Comparison of ENCODE assay signal across 14 cellular contexts in the genomic region with DNA sequence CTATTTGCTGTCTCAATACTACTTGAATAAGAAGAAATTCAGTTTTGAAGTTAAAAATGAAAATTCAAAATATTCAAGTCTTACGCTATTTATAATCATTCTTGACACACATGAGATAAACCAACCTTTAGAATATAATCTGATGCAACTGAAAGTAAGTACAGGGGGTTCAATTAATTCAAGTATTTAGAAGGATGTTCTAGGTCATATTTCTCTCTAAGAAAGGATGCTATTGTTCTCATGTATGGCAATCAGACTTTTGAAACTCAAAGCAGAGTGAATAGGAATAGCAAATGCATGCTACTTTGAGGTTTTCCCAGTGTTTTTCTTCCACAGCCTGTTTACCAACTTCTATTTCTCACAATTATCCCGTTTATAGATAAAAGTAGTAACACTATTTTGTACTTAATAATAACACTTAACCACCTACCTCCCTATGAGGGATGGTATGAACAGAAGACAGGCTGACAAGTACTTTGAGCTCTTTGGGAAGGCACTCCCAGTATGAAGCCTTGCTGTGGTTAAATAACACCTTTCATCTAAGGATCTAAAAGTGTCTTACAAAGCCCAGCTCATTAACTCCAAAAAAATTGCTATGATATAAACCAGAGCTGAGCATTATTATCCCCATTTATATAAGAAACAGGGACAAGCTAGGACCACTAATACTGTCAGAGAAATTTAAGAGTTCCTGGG. TPM values are rescaled to one million over a fixed set of nuclear protein-coding genes. Genes with fewer than 3 reads are reported as not detected.
A peak's percentile ranks its signal among the peaks of the same experiment; 100 is the strongest.
DNase-seq lines count a peak whose midpoint lies in the region; ATAC-seq, FAIRE-seq and TF ChIP-seq lines count a peak whose summit lies in the region.
"Had no signal": no experiment of that assay in that cellular context is flagged by ENCODE, and none has a peak within 500 bp of the region (broad histone marks: within the 10 kb centered on the region; RNA-seq: fewer than 3 reads in every experiment).

No MANE protein-coding gene starts in this region.

- H3K4me3 ChIP-seq in vagina: no peak overlapping the region
- H3K4me3 ChIP-seq: cardiac muscle cell, lower lobe of right lung, spleen had no signal

- H3K27ac Mint-ChIP-seq in activated CD4-positive, alpha-beta T cell treated with anti-CD3 and anti-CD28 coated beads for 36 hours: peak overlapping the region; percentile 92
- peak overlapping the region; percentile 93 for H3K27ac Mint-ChIP-seq in activated T-helper 2 cell treated with anti-CD3 and anti-CD28 coated beads, Interferon-gamma antibody, Interleukin-2, Interleukin-4, amounts not matched to agents 10 μg/mL and 5 μg/mL and 100 μg/mL, durations not matched to agents 14 hours and 24 hours and 36 hours
- H3K27ac Mint-ChIP-seq in mesothelial cell of epicardium: peak overlapping the region; percentile 79

- peaks cover 0 to 11% of the 10 kb centered on the region in 2 donors for H3K36me3 ChIP-seq in vagina

- no peaks in the 10 kb centered on the region for H3K9me3 ChIP-seq in vagina
- H3K9me3 ChIP-seq: lower lobe of right lung, spleen had no signal

- CTCF ChIA-PET in activated CD4-positive, alpha-beta T cell treated with anti-CD3 and anti-CD28 coated beads for 36 hours (lab: Charles Lee): interaction anchor here (0.6 to 2.1 kb wide), 3 partner anchors 10 to 225 kb away, joined by 3 to 7 read pairs (median 3); no protein-coding TSS in a partner anchor

- no peak for TF ChIP-seq POLR2A in vagina (IDR thresholded peaks at IDR 0.05)

- H3K4me3 Mint-ChIP-seq in activated CD4-positive, alpha-beta T cell treated with anti-CD3 and anti-CD28 coated beads for 36 hours: peak overlapping the region; percentile 68
- H3K4me3 Mint-ChIP-seq in activated T-helper 2 cell treated with anti-CD3 and anti-CD28 coated beads, Interferon-gamma antibody, Interleukin-2, Interleukin-4, amounts not matched to agents 10 μg/mL and 5 μg/mL and 100 μg/mL, durations not matched to agents 14 hours and 24 hours and 36 hours (ENCODE audit: low read depth): peak overlapping the region; percentile 74
- no peak overlapping the region for H3K4me3 Mint-ChIP-seq in mesothelial cell of epicardium

- H3K9me3 Mint-ChIP-seq in activated CD4-positive, alpha-beta T cell treated with anti-CD3 and anti-CD28 coated beads for 36 hours (ENCODE audit: low read depth): no peaks in the 10 kb centered on the region
- no peaks in the 10 kb centered on the region for H3K9me3 Mint-ChIP-seq in activated T-helper 2 cell treated with anti-CD3 and anti-CD28 coated beads, Interferon-gamma antibody, Interleukin-2, Interleukin-4, amounts not matched to agents 10 μg/mL and 5 μg/mL and 100 μg/mL, durations not matched to agents 14 hours and 24 hours and 36 hours
- H3K9me3 Mint-ChIP-seq in mesothelial cell of epicardium: no peaks in the 10 kb centered on the region

- intact Hi-C loops in activated CD4-positive, alpha-beta T cell treated with anti-CD3 and anti-CD28 coated beads for 36 hours (cut with DNase I, micrococcal nuclease): no loop called here
- intact Hi-C loops in activated T-helper 2 cell treated with anti-CD3 and anti-CD28 coated beads, Interferon-gamma antibody, Interleukin-2, Interleukin-4, amounts not matched to agents 10 μg/mL and 5 μg/mL and 100 μg/mL, durations not matched to agents 14 hours and 24 hours and 36 hours (cut with micrococcal nuclease): no loop called here
- intact Hi-C loops in vagina (cut with DNase I): no loop called here

- DNase-seq in activated CD4-positive, alpha-beta T cell treated with anti-CD3 and anti-CD28 coated beads for 36 hours: no peak
- no peak for DNase-seq in activated CD4-positive, alpha-beta T cell treated with anti-CD3 and anti-CD28 coated beads, Interleukin-2, amount 50 U/mL, for 48 hours
- DNase-seq in GM19239 (ENCODE audit: insufficient read length, low spot score): no peak
- no peak for DNase-seq in activated T-helper 2 cell treated with anti-CD3 and anti-CD28 coated beads, Interferon-gamma antibody, Interleukin-2, Interleukin-4, amounts not matched to agents 10 μg/mL and 5 μg/mL and 100 μg/mL, durations not matched to agents 14 hours and 24 hours and 36 hours (ENCODE audit: low spot score)
- DNase-seq in mesothelial cell of epicardium (ENCODE audit: low spot score in 2 of 2, unreplicated experiment in 2 of 2): no peak
- no peak for DNase-seq in HuH-7.5 (ENCODE audit: low spot score)
- DNase-seq in vagina (ENCODE audit: extremely low spot score in 2 of 2): no peak
- DNase-seq: hippocampal formation, lower lobe of right lung, NCI-H524 treated with DMSO at 0.1 percent for 48 hours, SHP77 treated with DMSO at 0.1 percent for 48 hours, spleen had no signal

- no peak for ATAC-seq in activated CD4-positive, alpha-beta T cell treated with anti-CD3 and anti-CD28 coated beads for 36 hours
- ATAC-seq in GM21367 (IDR thresholded peaks at IDR 0.05; ENCODE audit: unreplicated experiment): no peak
- ATAC-seq: lower lobe of right lung had no signal

- no peaks in the 10 kb centered on the region for H3K27me3 ChIP-seq in vagina
- H3K27me3 ChIP-seq: cardiac muscle cell, spleen had no signal

- peak; percentile 26 for FAIRE-seq in GM19239 (lab: Jason Lieb, UNC)

- H3K4me1 Mint-ChIP-seq in activated CD4-positive, alpha-beta T cell treated with anti-CD3 and anti-CD28 coated beads for 36 hours: peaks cover 90% of the 10 kb centered on the region
- H3K4me1 Mint-ChIP-seq in activated T-helper 2 cell treated with anti-CD3 and anti-CD28 coated beads, Interferon-gamma antibody, Interleukin-2, Interleukin-4, amounts not matched to agents 10 μg/mL and 5 μg/mL and 100 μg/mL, durations not matched to agents 14 hours and 24 hours and 36 hours (ENCODE audit: low read depth): peaks cover 58% of the 10 kb centered on the region
- H3K4me1 Mint-ChIP-seq in mesothelial cell of epicardium: peaks cover 27% of the 10 kb centered on the region

- POLR2A ChIA-PET in activated CD4-positive, alpha-beta T cell treated with anti-CD3 and anti-CD28 coated beads for 36 hours (lab: Charles Lee): interaction anchor here (0.7 kb wide), 1 partner anchor 167 kb away, joined by 3 read pairs; no protein-coding TSS in a partner anchor

- peaks cover 12% of the 10 kb centered on the region for H3K4me1 ChIP-seq in vagina

- no peak overlapping the region for H3K27ac ChIP-seq in vagina
- H3K27ac ChIP-seq: cardiac muscle cell, lower lobe of right lung had no signal

- H3K27me3 Mint-ChIP-seq in activated CD4-positive, alpha-beta T cell treated with anti-CD3 and anti-CD28 coated beads for 36 hours: no peaks in the 10 kb centered on the region
- no peaks in the 10 kb centered on the region for H3K27me3 Mint-ChIP-seq in activated T-helper 2 cell treated with anti-CD3 and anti-CD28 coated beads, Interferon-gamma antibody, Interleukin-2, Interleukin-4, amounts not matched to agents 10 μg/mL and 5 μg/mL and 100 μg/mL, durations not matched to agents 14 hours and 24 hours and 36 hours (ENCODE audit: low read depth)
- H3K27me3 Mint-ChIP-seq in mesothelial cell of epicardium (ENCODE audit: low read depth): no peaks in the 10 kb centered on the region

- TF ChIP-seq CTCF in mesothelial cell of epicardium (IDR thresholded peaks at IDR 0.05; ENCODE audit: unreplicated experiment): no peak
- no peak for TF ChIP-seq CTCF in vagina (IDR thresholded peaks at IDR 0.05)

- peaks cover 25% of the 10 kb centered on the region for H3K36me3 Mint-ChIP-seq in activated CD4-positive, alpha-beta T cell treated with anti-CD3 and anti-CD28 coated beads for 36 hours (ENCODE audit: low read depth)
- H3K36me3 Mint-ChIP-seq in activated T-helper 2 cell treated with anti-CD3 and anti-CD28 coated beads, Interferon-gamma antibody, Interleukin-2, Interleukin-4, amounts not matched to agents 10 μg/mL and 5 μg/mL and 100 μg/mL, durations not matched to agents 14 hours and 24 hours and 36 hours (ENCODE audit: low read depth): peaks cover 50% of the 10 kb centered on the region
- peaks cover 16% of the 10 kb centered on the region for H3K36me3 Mint-ChIP-seq in mesothelial cell of epicardium

RNA-seq across cellular contexts. Expression of a gene that starts 18.0 kb away (rescaled TPM):
- total RNA-seq in activated CD4-positive, alpha-beta T cell treated with anti-CD3 and anti-CD28 coated beads for 36 hours: 100 to 1,000 TPM; 158 to 165 TPM
- 135 and 137 TPM in 2 replicates for total RNA-seq in activated T-helper 2 cell treated with anti-CD3 and anti-CD28 coated beads, Interferon-gamma antibody, Interleukin-2, Interleukin-4, amounts not matched to agents 10 μg/mL and 5 μg/mL and 100 μg/mL, durations not matched to agents 14 hours and 24 hours and 36 hours
- total RNA-seq in mesothelial cell of epicardium (26.7 to 32.4 TPM (median 28.5 TPM) in 3 replicates), vagina (46.9 TPM)
